1 cellular context compared by ENCODE assay signal in genomic region chr15:84929795-84930371, GRCh38.
TF ChIP-seq lines count a peak whose summit lies in the region.

No MANE protein-coding gene starts in this region.

TF ChIP-seq in HepG2, 621 proteins besides CTCF, POLR2A, EP300 and RAD21 (continued from another document and continues in another):
- TF ChIP-seq, protein P1, sequence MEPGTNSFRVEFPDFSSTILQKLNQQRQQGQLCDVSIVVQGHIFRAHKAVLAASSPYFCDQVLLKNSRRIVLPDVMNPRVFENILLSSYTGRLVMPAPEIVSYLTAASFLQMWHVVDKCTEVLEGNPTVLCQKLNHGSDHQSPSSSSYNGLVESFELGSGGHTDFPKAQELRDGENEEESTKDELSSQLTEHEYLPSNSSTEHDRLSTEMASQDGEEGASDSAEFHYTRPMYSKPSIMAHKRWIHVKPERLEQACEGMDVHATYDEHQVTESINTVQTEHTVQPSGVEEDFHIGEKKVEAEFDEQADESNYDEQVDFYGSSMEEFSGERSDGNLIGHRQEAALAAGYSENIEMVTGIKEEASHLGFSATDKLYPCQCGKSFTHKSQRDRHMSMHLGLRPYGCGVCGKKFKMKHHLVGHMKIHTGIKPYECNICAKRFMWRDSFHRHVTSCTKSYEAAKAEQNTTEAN (CRISPR knock-in tag; conservative IDR thresholded peaks at IDR 0.05), result peak; percentile 58; the same call in 1 of the 2 replicates
- TF ChIP-seq ZBTB20 (CRISPR knock-in tag; IDR thresholded peaks at IDR 0.05; ENCODE audit: borderline replicate concordance, low read depth) (peak; percentile 40; the same call in 1 of the 2 replicates), THYN1 (CRISPR knock-in tag; IDR thresholded peaks at IDR 0.05; ENCODE audit: borderline replicate concordance, low read depth) (no peak), ZNF17 (CRISPR knock-in tag; IDR thresholded peaks at IDR 0.05) (no peak), ZBTB38 (CRISPR knock-in tag; IDR thresholded peaks at IDR 0.05) (0 out of 2 replicates have a peak, but pooled peaks have one; percentile 57), FOXA3 (CRISPR knock-in tag; IDR thresholded peaks at IDR 0.05) (peak; percentile 60; the same call in 1 of the 2 replicates), CREM (IDR thresholded peaks at IDR 0.05) (no peak), CREM (CRISPR knock-in tag; IDR thresholded peaks at IDR 0.05) (no peak), ZMYM2 (CRISPR knock-in tag; IDR thresholded peaks at IDR 0.05) (no peak), MTA1 (CRISPR knock-in tag; IDR thresholded peaks at IDR 0.05; ENCODE audit: borderline replicate concordance) (0 out of 2 replicates have a peak, but pooled peaks have one; percentile 35), CBFB (CRISPR knock-in tag; IDR thresholded peaks at IDR 0.05) (0 out of 2 replicates have a peak, but pooled peaks have one; percentile 21), ZNF136 (CRISPR knock-in tag; IDR thresholded peaks at IDR 0.05; ENCODE audit: low read depth) (no peak), FOXK1 (CRISPR knock-in tag; IDR thresholded peaks at IDR 0.05; ENCODE audit: borderline replicate concordance, low read depth) (no peak), ZNF713 (CRISPR knock-in tag; IDR thresholded peaks at IDR 0.05) (no peak), E2F2 (CRISPR knock-in tag; IDR thresholded peaks at IDR 0.05; ENCODE audit: borderline replicate concordance) (no peak), MTF1 (CRISPR knock-in tag; IDR thresholded peaks at IDR 0.05) (no peak), NFKB2 (CRISPR knock-in tag; IDR thresholded peaks at IDR 0.05; ENCODE audit: borderline replicate concordance) (no peak), SPEN (CRISPR knock-in tag; IDR thresholded peaks at IDR 0.05; ENCODE audit: low read depth) (peak; percentile 64; the same call in 1 of the 2 replicates), RARA (CRISPR knock-in tag; IDR thresholded peaks at IDR 0.05) (peak; percentile 99), CBX1 (IDR thresholded peaks at IDR 0.05; ENCODE audit: low read depth) (no peak), ZNF678 (CRISPR knock-in tag; IDR thresholded peaks at IDR 0.05) (no peak), GABPA (IDR thresholded peaks at IDR 0.05; ENCODE audit: low read depth, low read length) (no peak), GABPA (CRISPR knock-in tag; IDR thresholded peaks at IDR 0.05; ENCODE audit: low read depth) (0 out of 2 replicates have a peak, but pooled peaks have one; percentile 19), TEAD3 (CRISPR knock-in tag; optimal IDR thresholded peaks at IDR 0.05; ENCODE audit: borderline replicate concordance) (peak; percentile 96), NPAS2 (CRISPR knock-in tag; IDR thresholded peaks at IDR 0.05; ENCODE audit: borderline replicate concordance) (no peak), FOXP4 (CRISPR knock-in tag; IDR thresholded peaks at IDR 0.05) (peak; percentile 64; the same call in 1 of the 2 replicates), NFKBIZ (CRISPR knock-in tag; IDR thresholded peaks at IDR 0.05) (peak; percentile 62; the same call in 1 of the 2 replicates), ZNF234 (CRISPR knock-in tag; conservative IDR thresholded peaks at IDR 0.05) (no peak), POGZ (CRISPR knock-in tag; IDR thresholded peaks at IDR 0.05) (no peak), KAT8 (CRISPR knock-in tag; IDR thresholded peaks at IDR 0.05) (no peak), TOPORS (CRISPR knock-in tag; IDR thresholded peaks at IDR 0.05) (no peak), JUND (CRISPR knock-in tag; IDR thresholded peaks at IDR 0.05) (peak; percentile 38; the same call in 1 of the 2 replicates), ZNF253 (CRISPR knock-in tag; IDR thresholded peaks at IDR 0.05; ENCODE audit: borderline replicate concordance) (no peak), KAT2B (IDR thresholded peaks at IDR 0.05; ENCODE audit: borderline replicate concordance, low read depth, low read length) (no peak), ATRX (CRISPR knock-in tag; IDR thresholded peaks at IDR 0.05; ENCODE audit: borderline replicate concordance) (no peak), KDM2A (CRISPR knock-in tag; IDR thresholded peaks at IDR 0.05; ENCODE audit: borderline replicate concordance, low read depth) (peak; percentile 19; the same call in 1 of the 2 replicates), WIZ (CRISPR knock-in tag; IDR thresholded peaks at IDR 0.05) (no peak), SAFB2 (CRISPR knock-in tag; IDR thresholded peaks at IDR 0.05; ENCODE audit: borderline replicate concordance, low read depth) (no peak), NR2F1 (CRISPR knock-in tag; IDR thresholded peaks at IDR 0.05) (0 out of 4 replicates have a peak, but pooled peaks of 1 of the 2 experiments have one; percentile 18), SP140L (CRISPR knock-in tag; IDR thresholded peaks at IDR 0.05; ENCODE audit: borderline replicate concordance) (no peak), ELF3 (CRISPR knock-in tag; IDR thresholded peaks at IDR 0.05) (peak; percentile 40; the same call in 1 of the 2 replicates), ZFP36 (IDR thresholded peaks at IDR 0.05; ENCODE audit: borderline replicate concordance, low read depth, low read length, partially characterized antibody) (no peak), ZNF605 (CRISPR knock-in tag; IDR thresholded peaks at IDR 0.05) (no peak), FIP1L1 (IDR thresholded peaks at IDR 0.05; ENCODE audit: borderline replicate concordance, insufficient read depth, low read depth, low read length) (no peak), SOX5 (CRISPR knock-in tag; IDR thresholded peaks at IDR 0.05; ENCODE audit: borderline replicate concordance) (peak; percentile 62; the same call in 1 of the 2 replicates), HMG20B (CRISPR knock-in tag; conservative IDR thresholded peaks at IDR 0.05) (no peak), ZNF143 (CRISPR knock-in tag; IDR thresholded peaks at IDR 0.05) (no peak), RXRB (CRISPR knock-in tag; IDR thresholded peaks at IDR 0.05; ENCODE audit: borderline replicate concordance) (peak; percentile 87), BRD4 (CRISPR knock-in tag; IDR thresholded peaks at IDR 0.05) (no peak), KDM3A (CRISPR knock-in tag; IDR thresholded peaks at IDR 0.05; ENCODE audit: low read depth) (no peak), TBX2 (CRISPR knock-in tag; IDR thresholded peaks at IDR 0.05; ENCODE audit: borderline replicate concordance) (peak; percentile 86; the same call in 1 of the 2 replicates), ZNF776 (CRISPR knock-in tag; IDR thresholded peaks at IDR 0.05) (no peak), ZSCAN30 (CRISPR knock-in tag; IDR thresholded peaks at IDR 0.05) (no peak)
- TF ChIP-seq, protein P2, sequence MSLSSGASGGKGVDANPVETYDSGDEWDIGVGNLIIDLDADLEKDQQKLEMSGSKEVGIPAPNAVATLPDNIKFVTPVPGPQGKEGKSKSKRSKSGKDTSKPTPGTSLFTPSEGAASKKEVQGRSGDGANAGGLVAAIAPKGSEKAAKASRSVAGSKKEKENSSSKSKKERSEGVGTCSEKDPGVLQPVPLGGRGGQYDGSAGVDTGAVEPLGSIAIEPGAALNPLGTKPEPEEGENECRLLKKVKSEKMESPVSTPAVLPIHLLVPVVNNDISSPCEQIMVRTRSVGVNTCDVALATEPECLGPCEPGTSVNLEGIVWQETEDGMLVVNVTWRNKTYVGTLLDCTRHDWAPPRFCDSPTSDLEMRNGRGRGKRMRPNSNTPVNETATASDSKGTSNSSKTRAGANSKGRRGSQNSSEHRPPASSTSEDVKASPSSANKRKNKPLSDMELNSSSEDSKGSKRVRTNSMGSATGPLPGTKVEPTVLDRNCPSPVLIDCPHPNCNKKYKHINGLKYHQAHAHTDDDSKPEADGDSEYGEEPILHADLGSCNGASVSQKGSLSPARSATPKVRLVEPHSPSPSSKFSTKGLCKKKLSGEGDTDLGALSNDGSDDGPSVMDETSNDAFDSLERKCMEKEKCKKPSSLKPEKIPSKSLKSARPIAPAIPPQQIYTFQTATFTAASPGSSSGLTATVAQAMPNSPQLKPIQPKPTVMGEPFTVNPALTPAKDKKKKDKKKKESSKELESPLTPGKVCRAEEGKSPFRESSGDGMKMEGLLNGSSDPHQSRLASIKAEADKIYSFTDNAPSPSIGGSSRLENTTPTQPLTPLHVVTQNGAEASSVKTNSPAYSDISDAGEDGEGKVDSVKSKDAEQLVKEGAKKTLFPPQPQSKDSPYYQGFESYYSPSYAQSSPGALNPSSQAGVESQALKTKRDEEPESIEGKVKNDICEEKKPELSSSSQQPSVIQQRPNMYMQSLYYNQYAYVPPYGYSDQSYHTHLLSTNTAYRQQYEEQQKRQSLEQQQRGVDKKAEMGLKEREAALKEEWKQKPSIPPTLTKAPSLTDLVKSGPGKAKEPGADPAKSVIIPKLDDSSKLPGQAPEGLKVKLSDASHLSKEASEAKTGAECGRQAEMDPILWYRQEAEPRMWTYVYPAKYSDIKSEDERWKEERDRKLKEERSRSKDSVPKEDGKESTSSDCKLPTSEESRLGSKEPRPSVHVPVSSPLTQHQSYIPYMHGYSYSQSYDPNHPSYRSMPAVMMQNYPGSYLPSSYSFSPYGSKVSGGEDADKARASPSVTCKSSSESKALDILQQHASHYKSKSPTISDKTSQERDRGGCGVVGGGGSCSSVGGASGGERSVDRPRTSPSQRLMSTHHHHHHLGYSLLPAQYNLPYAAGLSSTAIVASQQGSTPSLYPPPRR (CRISPR knock-in tag; IDR thresholded peaks at IDR 0.05; ENCODE audit: borderline replicate concordance), result peak; percentile 66; the same call in 1 of the 2 replicates
- TF ChIP-seq, protein P3, sequence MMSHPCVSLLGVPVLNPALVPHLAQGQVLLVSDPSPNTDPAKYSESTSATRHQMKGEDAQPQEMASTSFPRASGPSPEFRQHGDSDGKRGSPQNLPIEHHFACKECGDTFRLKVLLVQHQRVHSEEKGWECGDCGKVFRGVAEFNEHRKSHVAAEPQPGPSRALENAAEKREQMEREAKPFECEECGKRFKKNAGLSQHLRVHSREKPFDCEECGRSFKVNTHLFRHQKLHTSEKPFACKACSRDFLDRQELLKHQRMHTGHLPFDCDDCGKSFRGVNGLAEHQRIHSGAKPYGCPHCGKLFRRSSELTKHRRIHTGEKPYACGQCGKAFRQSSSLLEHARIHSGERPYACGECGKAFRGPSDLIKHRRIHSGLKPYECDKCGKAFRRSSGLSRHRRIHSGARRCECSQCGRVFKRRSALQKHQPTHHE (CRISPR knock-in tag; IDR thresholded peaks at IDR 0.05; ENCODE audit: borderline replicate concordance), result no peak
- TF ChIP-seq, protein P4, sequence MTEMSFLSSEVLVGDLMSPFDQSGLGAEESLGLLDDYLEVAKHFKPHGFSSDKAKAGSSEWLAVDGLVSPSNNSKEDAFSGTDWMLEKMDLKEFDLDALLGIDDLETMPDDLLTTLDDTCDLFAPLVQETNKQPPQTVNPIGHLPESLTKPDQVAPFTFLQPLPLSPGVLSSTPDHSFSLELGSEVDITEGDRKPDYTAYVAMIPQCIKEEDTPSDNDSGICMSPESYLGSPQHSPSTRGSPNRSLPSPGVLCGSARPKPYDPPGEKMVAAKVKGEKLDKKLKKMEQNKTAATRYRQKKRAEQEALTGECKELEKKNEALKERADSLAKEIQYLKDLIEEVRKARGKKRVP (CRISPR knock-in tag; IDR thresholded peaks at IDR 0.05), result no peak
- TF ChIP-seq, protein P5, sequence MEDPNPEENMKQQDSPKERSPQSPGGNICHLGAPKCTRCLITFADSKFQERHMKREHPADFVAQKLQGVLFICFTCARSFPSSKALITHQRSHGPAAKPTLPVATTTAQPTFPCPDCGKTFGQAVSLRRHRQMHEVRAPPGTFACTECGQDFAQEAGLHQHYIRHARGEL (CRISPR knock-in tag; IDR thresholded peaks at IDR 0.05), result no peak
- TF ChIP-seq, protein P6, sequence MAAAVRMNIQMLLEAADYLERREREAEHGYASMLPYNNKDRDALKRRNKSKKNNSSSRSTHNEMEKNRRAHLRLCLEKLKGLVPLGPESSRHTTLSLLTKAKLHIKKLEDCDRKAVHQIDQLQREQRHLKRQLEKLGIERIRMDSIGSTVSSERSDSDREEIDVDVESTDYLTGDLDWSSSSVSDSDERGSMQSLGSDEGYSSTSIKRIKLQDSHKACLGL (CRISPR knock-in tag; IDR thresholded peaks at IDR 0.05), result peak; percentile 5; the same call in 1 of the 2 replicates
- TF ChIP-seq, protein P7, sequence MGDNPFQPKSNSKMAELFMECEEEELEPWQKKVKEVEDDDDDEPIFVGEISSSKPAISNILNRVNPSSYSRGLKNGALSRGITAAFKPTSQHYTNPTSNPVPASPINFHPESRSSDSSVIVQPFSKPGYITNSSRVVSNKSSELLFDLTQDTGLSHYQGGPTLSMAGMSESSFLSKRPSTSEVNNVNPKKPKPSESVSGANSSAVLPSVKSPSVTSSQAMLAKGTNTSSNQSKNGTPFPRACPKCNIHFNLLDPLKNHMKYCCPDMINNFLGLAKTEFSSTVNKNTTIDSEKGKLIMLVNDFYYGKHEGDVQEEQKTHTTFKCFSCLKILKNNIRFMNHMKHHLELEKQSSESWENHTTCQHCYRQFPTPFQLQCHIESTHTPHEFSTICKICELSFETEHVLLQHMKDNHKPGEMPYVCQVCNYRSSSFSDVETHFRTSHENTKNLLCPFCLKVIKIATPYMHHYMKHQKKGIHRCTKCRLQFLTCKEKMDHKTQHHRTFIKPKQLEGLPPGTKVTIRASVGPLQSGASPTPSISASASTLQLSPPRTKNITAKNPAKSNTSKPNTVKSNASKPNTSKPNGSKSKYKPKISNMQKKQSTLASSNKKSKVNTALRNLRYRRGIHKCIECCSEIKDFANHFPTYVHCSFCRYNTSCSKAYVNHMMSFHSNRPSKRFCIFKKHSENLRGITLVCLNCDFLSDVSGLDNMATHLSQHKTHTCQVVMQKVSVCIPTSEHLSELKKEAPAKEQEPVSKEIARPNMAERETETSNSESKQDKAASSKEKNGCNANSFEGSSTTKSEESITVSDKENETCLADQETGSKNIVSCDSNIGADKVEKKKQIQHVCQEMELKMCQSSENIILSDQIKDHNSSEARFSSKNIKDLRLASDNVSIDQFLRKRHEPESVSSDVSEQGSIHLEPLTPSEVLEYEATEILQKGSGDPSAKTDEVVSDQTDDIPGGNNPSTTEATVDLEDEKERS (CRISPR knock-in tag; IDR thresholded peaks at IDR 0.05), result no peak
